8 cellular contexts compared by ENCODE assay signal in the genomic region with DNA sequence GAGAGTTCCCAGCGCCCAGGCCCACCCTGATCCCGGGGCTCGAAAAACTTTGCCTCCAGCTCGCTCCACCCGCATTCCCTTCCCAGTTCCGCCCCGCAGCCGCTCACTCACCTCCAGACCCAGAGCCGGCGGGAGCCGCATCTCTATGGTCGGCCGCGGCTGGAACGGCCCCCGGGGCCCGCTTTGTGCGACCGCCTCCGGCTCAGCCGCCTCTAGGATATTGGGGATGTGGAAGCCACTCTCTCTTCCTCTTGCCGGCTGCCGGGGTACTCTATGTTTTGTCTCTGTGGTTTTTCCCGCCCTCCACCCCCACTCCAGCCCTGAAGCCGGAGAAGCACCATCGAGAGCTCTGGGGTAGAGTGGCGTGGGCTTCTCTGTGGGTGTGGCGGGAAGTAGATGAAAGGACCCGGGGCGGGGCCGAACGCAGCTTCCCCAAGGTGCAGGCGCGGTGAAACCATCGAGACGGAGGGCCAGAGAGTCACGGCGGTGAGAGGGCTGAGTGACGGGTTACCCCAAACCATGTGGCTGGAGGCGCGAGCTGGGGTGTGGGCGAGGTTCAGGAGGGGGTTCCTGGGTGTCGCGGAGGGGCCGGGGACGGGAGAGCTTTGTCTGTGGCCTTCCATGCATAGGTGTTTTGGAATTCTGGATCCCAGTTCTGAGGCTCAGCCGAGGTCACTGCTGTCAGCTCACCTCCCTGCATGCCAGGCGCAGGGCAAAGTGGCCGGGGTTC. TPM values are rescaled to one million over a fixed set of nuclear protein-coding genes. Genes with fewer than 3 reads are reported as not detected.
DNase-seq lines count a peak whose midpoint lies in the region; ATAC-seq, FAIRE-seq and TF ChIP-seq lines count a peak whose summit lies in the region.

A gene with protein sequence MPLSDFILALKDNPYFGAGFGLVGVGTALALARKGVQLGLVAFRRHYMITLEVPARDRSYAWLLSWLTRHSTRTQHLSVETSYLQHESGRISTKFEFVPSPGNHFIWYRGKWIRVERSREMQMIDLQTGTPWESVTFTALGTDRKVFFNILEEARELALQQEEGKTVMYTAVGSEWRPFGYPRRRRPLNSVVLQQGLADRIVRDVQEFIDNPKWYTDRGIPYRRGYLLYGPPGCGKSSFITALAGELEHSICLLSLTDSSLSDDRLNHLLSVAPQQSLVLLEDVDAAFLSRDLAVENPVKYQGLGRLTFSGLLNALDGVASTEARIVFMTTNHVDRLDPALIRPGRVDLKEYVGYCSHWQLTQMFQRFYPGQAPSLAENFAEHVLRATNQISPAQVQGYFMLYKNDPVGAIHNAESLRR (plus strand): TSS at position 426 of the 730 bp plus-strand sequence. CDS start 1,305 bp downstream, outside the sequence.
A gene with protein sequence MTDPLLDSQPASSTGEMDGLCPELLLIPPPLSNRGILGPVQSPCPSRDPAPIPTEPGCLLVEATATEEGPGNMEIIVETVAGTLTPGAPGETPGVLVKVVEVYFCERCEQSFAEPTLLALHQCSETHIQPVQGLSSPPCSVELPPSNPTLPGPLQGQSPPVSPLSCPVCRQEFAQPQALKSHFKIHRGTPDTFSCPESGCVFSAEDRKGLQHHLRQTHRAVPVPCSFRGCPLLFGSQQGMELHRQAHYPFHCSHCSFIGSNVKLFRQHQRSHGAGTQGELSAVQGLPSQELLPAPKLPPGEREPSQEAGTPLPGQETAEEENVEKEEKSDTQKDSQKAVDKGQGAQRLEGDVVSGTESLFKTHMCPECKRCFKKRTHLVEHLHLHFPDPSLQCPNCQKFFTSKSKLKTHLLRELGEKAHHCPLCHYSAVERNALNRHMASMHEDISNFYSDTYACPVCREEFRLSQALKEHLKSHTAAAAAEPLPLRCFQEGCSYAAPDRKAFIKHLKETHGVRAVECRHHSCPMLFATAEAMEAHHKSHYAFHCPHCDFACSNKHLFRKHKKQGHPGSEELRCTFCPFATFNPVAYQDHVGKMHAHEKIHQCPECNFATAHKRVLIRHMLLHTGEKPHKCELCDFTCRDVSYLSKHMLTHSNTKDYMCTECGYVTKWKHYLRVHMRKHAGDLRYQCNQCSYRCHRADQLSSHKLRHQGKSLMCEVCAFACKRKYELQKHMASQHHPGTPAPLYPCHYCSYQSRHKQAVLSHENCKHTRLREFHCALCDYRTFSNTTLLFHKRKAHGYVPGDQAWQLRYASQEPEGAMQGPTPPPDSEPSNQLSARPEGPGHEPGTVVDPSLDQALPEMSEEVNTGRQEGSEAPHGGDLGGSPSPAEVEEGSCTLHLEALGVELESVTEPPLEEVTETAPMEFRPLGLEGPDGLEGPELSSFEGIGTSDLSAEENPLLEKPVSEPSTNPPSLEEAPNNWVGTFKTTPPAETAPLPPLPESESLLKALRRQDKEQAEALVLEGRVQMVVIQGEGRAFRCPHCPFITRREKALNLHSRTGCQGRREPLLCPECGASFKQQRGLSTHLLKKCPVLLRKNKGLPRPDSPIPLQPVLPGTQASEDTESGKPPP (N-terminal part only) (minus strand): TSS at position 366 of the 730 bp plus-strand sequence. CDS start 3,194 bp downstream, outside the sequence.

- H3K9me3 ChIP-seq in OCI-LY3 (ENCODE audit: insufficient read depth, low read length) (no peaks in the 10 kb centered on the region), endothelial cell of umbilical vein (replicated peaks; ENCODE audit: control insufficient read depth, insufficient read depth, low read length) (no peaks in the 10 kb centered on the region)

- peak within 1 kb of the TSS; percentile 67 for H3K27ac ChIP-seq in OCI-LY3 (ENCODE audit: low read length)
- peak within 1 kb of the TSS; percentile 24 for H3K27ac ChIP-seq in endothelial cell of umbilical vein (ENCODE audit: insufficient read depth, low read depth, low read length)

- peak within 1 kb of the TSS; percentile 95 for H2AFZ ChIP-seq in OCI-LY3 (ENCODE audit: low read depth, low read length)
- peak within 1 kb of the TSS; percentile 71 for H2AFZ ChIP-seq in endothelial cell of umbilical vein (ENCODE audit: low read depth, low read length)

- TF ChIP-seq CTCF in OCI-LY3 (IDR thresholded peaks at IDR 0.05; ENCODE audit: low read depth, low read length) (no peak), endothelial cell of umbilical vein (IDR thresholded peaks at IDR 0.05; ENCODE audit: extremely low read depth in 1 of 2, insufficient read depth in 1 of 2, low read depth in 1 of 2, low read length in 2 of 2) (no peak)

- peak; percentile 97 for FAIRE-seq in endothelial cell of umbilical vein (lab: Jason Lieb, UNC)

- peaks cover 41% of the 10 kb centered on the region for H3K79me2 ChIP-seq in OCI-LY3 (ENCODE audit: low read length)
- H3K79me2 ChIP-seq in endothelial cell of umbilical vein (ENCODE audit: control insufficient read depth, insufficient read depth, low read length) = peaks cover 34% of the 10 kb centered on the region

- H3K9me1 ChIP-seq in endothelial cell of umbilical vein (replicated peaks; ENCODE audit: control insufficient read depth, extremely low read depth, insufficient read depth, low read length) = no peaks in the 10 kb centered on the region

- H3K36me3 ChIP-seq in OCI-LY3 (replicated peaks; ENCODE audit: low read depth, low read length) (peaks cover 13% of the 10 kb centered on the region), endothelial cell of umbilical vein (ENCODE audit: control insufficient read depth in 2 of 2, extremely low read depth in 1 of 2, insufficient read depth in 2 of 2, low read length in 2 of 2) (peaks cover 24 to 30% of the 10 kb centered on the region in 2 experiments)

- peak; percentile 93 for DNase-seq in D341Med (ENCODE audit: low spot score)
- peak; percentile 94 for DNase-seq in HuH-7.5 (ENCODE audit: low spot score)
- DNase-seq in activated CD8-positive, alpha-beta memory T cell treated with anti-CD3 and anti-CD28 coated beads, Interleukin-2, amount 50 U/mL, for 4 hours = peak; percentile 95
- DNase-seq in endothelial cell of umbilical vein (ENCODE audit: low read depth, low spot score) = peak; percentile 88
- DNase-seq in midbrain (lab: John Stamatoyannopoulos, UW) = peak; percentile 91
- DNase-seq in stimulated activated CD8-positive, alpha-beta memory T cell treated with anti-CD3 and anti-CD28 coated beads, Interleukin-15, amount 100 ng/mL, for 48 hours (ENCODE audit: low read depth in 2 of 2) = peak; percentile 92 to 94

- peak; percentile 73 for TF ChIP-seq POLR2A in endothelial cell of umbilical vein (IDR thresholded peaks at IDR 0.05; ENCODE audit: low read depth, low read length)

- H3K4me1 ChIP-seq in OCI-LY3 (ENCODE audit: low read length) (peaks cover 7% of the 10 kb centered on the region), endothelial cell of umbilical vein (ENCODE audit: control insufficient read depth, extremely low read depth, insufficient read depth, low read length) (peaks cover 9% of the 10 kb centered on the region)

- H4K20me1 ChIP-seq in OCI-LY3 (ENCODE audit: insufficient read depth, low read length) (no peaks in the 10 kb centered on the region), endothelial cell of umbilical vein (replicated peaks; ENCODE audit: control insufficient read depth, extremely low read depth, insufficient read depth, low read length) (no peaks in the 10 kb centered on the region)

- dilution Hi-C loops in endothelial cell of umbilical vein (cut with MboI; ENCODE audit: extremely low pct_ligation_motif_present, low sequenced_read_pairs) = no loop called here

- H3K9ac ChIP-seq in OCI-LY3 (ENCODE audit: low read length) (peak within 1 kb of the TSS; percentile 79), endothelial cell of umbilical vein (replicated peaks; ENCODE audit: extremely low read depth, insufficient read depth, low read length) (peak within 1 kb of the TSS; percentile 56)

- peak within 1 kb of the TSS; percentile 92 for H3K4me3 ChIP-seq in OCI-LY3 (ENCODE audit: low read length)
- H3K4me3 ChIP-seq in endothelial cell of umbilical vein (replicated peaks in 1 of 3; ENCODE audit: insufficient read depth in 1 of 3, low read depth in 1 of 3, low read length in 3 of 3) = peak within 1 kb of the TSS; percentile 74 to 95 (median 87)

- peak; percentile 91 for ATAC-seq in GM21515 (IDR thresholded peaks at IDR 0.05; ENCODE audit: unreplicated experiment)

- intact Hi-C loops in endothelial cell of umbilical vein (cut with micrococcal nuclease) = loop anchor here (1.0 kb wide), 3 partner anchors 13 to 28 kb away; partner anchors contain the start of genes RNF25 and STK36

- POLR2A ChIA-PET in endothelial cell of umbilical vein (lab: Charles Lee) = interaction anchor here (0.7 to 2.0 kb wide), 7 partner anchors 12 to 728 kb away, joined by 3 to 6 read pairs (median 4); partner anchors contain the start of genes DNPEP, PLCD4, RNF25 and STK36

- BruUV-seq in endothelial cell of umbilical vein (replicated peaks; lab: Mats Ljungman, UMichigan) = no TSS peak

- peak within 1 kb of the TSS; percentile 98 for H3K4me2 ChIP-seq in OCI-LY3 (ENCODE audit: low read length)
- peak within 1 kb of the TSS; percentile 77 for H3K4me2 ChIP-seq in endothelial cell of umbilical vein (ENCODE audit: insufficient read depth, low read length)

- H3K27me3 ChIP-seq in OCI-LY3 (ENCODE audit: low read depth, low read length) (no peaks in the 10 kb centered on the region), endothelial cell of umbilical vein (ENCODE audit: control insufficient read depth in 2 of 2, insufficient read depth in 2 of 2, low read length in 2 of 2) (no peaks in the 10 kb centered on the region)

- CTCF ChIA-PET in endothelial cell of umbilical vein (lab: Charles Lee) = interaction anchor here (0.6 to 4.8 kb wide), 19 partner anchors 8 to 590 kb away, joined by 3 to 99 read pairs (median 5); partner anchors contain the start of genes CYP27A1, PLCD4, RNF25 and STK36

RNA-seq across cellular contexts. Expression of the first gene that starts in this region (rescaled TPM):
- total RNA-seq in endothelial cell of umbilical vein = 43.0 and 57.4 TPM in 2 replicates
- polyA plus RNA-seq in endothelial cell of umbilical vein = 70.3 and 82.1 TPM in 2 replicates
- 56.4 and 64.2 TPM in 2 replicates for polyA plus RNA-seq in endothelial cell of umbilical vein (2011; cell fraction: cytosol; rRNA removed)
- polyA plus RNA-seq in endothelial cell of umbilical vein (2011; cell fraction: nucleus; rRNA removed) = 182 and 228 TPM in 2 replicates
- polyA plus RNA-seq in endothelial cell of umbilical vein (2012) = 55.9 and 58.7 TPM in 2 replicates
- polyA minus RNA-seq in endothelial cell of umbilical vein = 32.0 and 48.0 TPM in 2 replicates
- polyA minus RNA-seq in endothelial cell of umbilical vein (2011; cell fraction: cytosol; rRNA and poly(A)+ RNA removed) = 18.0 TPM
- 19.5 and 25.9 TPM in 2 replicates for polyA minus RNA-seq in endothelial cell of umbilical vein (2011; cell fraction: nucleus; rRNA and poly(A)+ RNA removed)

RNA-seq across cellular contexts. Expression of the second gene that starts in this region (rescaled TPM):
- 31.4 and 34.5 TPM in 2 replicates for total RNA-seq in endothelial cell of umbilical vein
- 14.5 and 16.0 TPM in 2 replicates for polyA plus RNA-seq in endothelial cell of umbilical vein
- polyA plus RNA-seq in endothelial cell of umbilical vein (2011; cell fraction: cytosol; rRNA removed) = 9.3 and 11.0 TPM in 2 replicates
- polyA plus RNA-seq in endothelial cell of umbilical vein (2011; cell fraction: nucleus; rRNA removed) = 33.9 and 39.9 TPM in 2 replicates
- polyA plus RNA-seq in endothelial cell of umbilical vein (2012) = 18.5 and 19.0 TPM in 2 replicates
- 20.6 and 24.7 TPM in 2 replicates for polyA minus RNA-seq in endothelial cell of umbilical vein
- 15.7 TPM for polyA minus RNA-seq in endothelial cell of umbilical vein (2011; cell fraction: cytosol; rRNA and poly(A)+ RNA removed)
- 28.6 and 35.4 TPM in 2 replicates for polyA minus RNA-seq in endothelial cell of umbilical vein (2011; cell fraction: nucleus; rRNA and poly(A)+ RNA removed)

Comparison
In these comparisons a context has a peak if more than half of its experiments do, and no peak if none do; other contexts are left out.
1. Peak in every context shown above with its lines: DNase-seq, ATAC-seq, H3K4me3 ChIP-seq and H3K27ac ChIP-seq.